Comparison of ENCODE assay signal across 16 cellular contexts in genomic region chr6:76166297-76166696, GRCh38.
A peak's percentile ranks its signal among the peaks of the same experiment; 100 is the strongest.
DNase-seq lines count a peak whose midpoint lies in the region; ATAC-seq and TF ChIP-seq lines count a peak whose summit lies in the region.
"Had no signal": no experiment of that assay in that cellular context is flagged by ENCODE, and none has a peak within 500 bp of the region (broad histone marks: within the 10 kb centered on the region; RNA-seq: fewer than 3 reads in every experiment).

No MANE protein-coding gene starts in this region.

- DNase-seq in Right ventricle myocardium superior (peak; percentile 31), left ventricle myocardium inferior (no peak), WTC11 (ENCODE audit: low spot score) (no peak), osteoblast (ENCODE audit: insufficient read length, low spot score, missing footprints) (peak; percentile 68), mucosa of gallbladder (ENCODE audit: low spot score) (no peak)
- DNase-seq in activated effector memory CD4-positive, alpha-beta T cell treated with anti-CD3 and anti-CD28 coated beads, Interleukin-2, amount 50 U/mL, for 16 hours = no peak
- DNase-seq: CD8-positive, alpha-beta T cell; COR-L47; DND-41; GDM1; GM23248; IMR-90 had no signal

- H3K27me3 ChIP-seq in left ventricle myocardium inferior (ENCODE audit: low read depth) (no peaks in the 10 kb centered on the region), osteoblast (ENCODE audit: insufficient read depth, low read length) (no peaks in the 10 kb centered on the region)

- H3K36me3 ChIP-seq in left ventricle myocardium inferior (no peaks in the 10 kb centered on the region), osteoblast (ENCODE audit: insufficient read depth, low read length) (no peaks in the 10 kb centered on the region)

- CTCF ChIA-PET in WTC11 (lab: Charles Lee) = interaction anchor here (1.2 kb wide), 1 partner anchor 231 kb away, joined by 7 read pairs; no protein-coding TSS in a partner anchor

- H2AFZ ChIP-seq in osteoblast (ENCODE audit: low read length) = no peak overlapping the region
- H2AFZ ChIP-seq: GM23248 had no signal

- no peak overlapping the region for H3K4me2 ChIP-seq in osteoblast (ENCODE audit: insufficient read depth, low read length)

- peaks cover 19% of the 10 kb centered on the region for H3K9me3 Mint-ChIP-seq in WTC11

- H3K4me3 ChIP-seq in left ventricle myocardium inferior = no peak overlapping the region
- no peak overlapping the region for H3K4me3 ChIP-seq in osteoblast (ENCODE audit: insufficient read depth, low read length)
- H3K4me3 ChIP-seq: GM23248 had no signal

- no peak overlapping the region for H3K4me3 Mint-ChIP-seq in WTC11
- H3K4me3 Mint-ChIP-seq: CD14-positive monocyte; CD8-positive, alpha-beta T cell; H9 had no signal

- H3K4me1 Mint-ChIP-seq in WTC11 = no peaks in the 10 kb centered on the region
- H3K4me1 Mint-ChIP-seq: CD14-positive monocyte, H9 had no signal

- peaks cover 31% of the 10 kb centered on the region for H3K9me3 ChIP-seq in left ventricle myocardium inferior (replicated peaks)
- no peaks in the 10 kb centered on the region for H3K9me3 ChIP-seq in osteoblast (ENCODE audit: low read depth, low read length)

- no peak for TF ChIP-seq CTCF in left ventricle myocardium inferior (IDR thresholded peaks at IDR 0.05; ENCODE audit: borderline replicate concordance)
- TF ChIP-seq CTCF in WTC11 (IDR thresholded peaks at IDR 0.05) = no peak
- no peak for TF ChIP-seq CTCF in osteoblast (IDR thresholded peaks at IDR 0.05; ENCODE audit: extremely low read depth, low read depth, low read length)

- no peak overlapping the region for H3K27ac ChIP-seq in left ventricle myocardium inferior (replicated peaks)
- H3K27ac ChIP-seq in osteoblast (ENCODE audit: low read depth, low read length) = no peak overlapping the region
- H3K27ac ChIP-seq: 22Rv1, GM23248 had no signal

- no peaks in the 10 kb centered on the region for H3K36me3 Mint-ChIP-seq in WTC11
- H3K36me3 Mint-ChIP-seq: CD14-positive monocyte; CD8-positive, alpha-beta T cell had no signal

- H4K20me1 ChIP-seq in osteoblast (ENCODE audit: insufficient read depth, low read length) = no peaks in the 10 kb centered on the region

- ATAC-seq in Right ventricle myocardium superior (ENCODE audit: poor library complexity) = no peak
- peak; percentile 18; the same call in 1 of the 2 replicates for ATAC-seq in WTC11
- ATAC-seq in GM19395 (IDR thresholded peaks at IDR 0.05; ENCODE audit: unreplicated experiment) = no peak
- ATAC-seq: CD8-positive, alpha-beta T cell had no signal

- no peaks in the 10 kb centered on the region for H3K79me2 ChIP-seq in osteoblast (ENCODE audit: insufficient read depth, low read length)

- H3K4me1 ChIP-seq in left ventricle myocardium inferior (no peaks in the 10 kb centered on the region), osteoblast (ENCODE audit: insufficient read depth, low read length) (no peaks in the 10 kb centered on the region)

- POLR2A ChIA-PET in WTC11 (lab: Charles Lee) = no interaction called here

- intact Hi-C loops in Right ventricle myocardium superior (cut with DNase I) (no loop called here), left ventricle myocardium inferior (cut with micrococcal nuclease) (no loop called here)

- H3K27ac Mint-ChIP-seq in WTC11 = no peak overlapping the region
- H3K27ac Mint-ChIP-seq: CD14-positive monocyte; CD8-positive, alpha-beta T cell; H9 had no signal

- H3K27me3 Mint-ChIP-seq in WTC11 (ENCODE audit: low read depth) = no peaks in the 10 kb centered on the region; the same call in 1 of the 2 replicates

TF ChIP-seq in WTC11, 78 proteins besides CTCF, POLR2A, EP300 and RAD21:
- no peak for TF ChIP-seq ZNF281 (CRISPR knock-in tag; IDR thresholded peaks at IDR 0.05)
TF ChIP-seq in WTC11: peak in this region for 0.

Comparison
In these comparisons a context has a peak if more than half of its experiments do, and no peak if none do; other contexts are left out.
1. DNase-seq: peak in Right ventricle myocardium superior (single experiment) and osteoblast (single experiment); none in left ventricle myocardium inferior (single experiment), WTC11 (single experiment), activated effector memory CD4-positive, alpha-beta T cell treated with anti-CD3 and anti-CD28 coated beads, Interleukin-2, amount 50 U/mL, for 16 hours (single experiment) and mucosa of gallbladder (single experiment).